8 cellular contexts compared by ENCODE assay signal in the genomic region with DNA sequence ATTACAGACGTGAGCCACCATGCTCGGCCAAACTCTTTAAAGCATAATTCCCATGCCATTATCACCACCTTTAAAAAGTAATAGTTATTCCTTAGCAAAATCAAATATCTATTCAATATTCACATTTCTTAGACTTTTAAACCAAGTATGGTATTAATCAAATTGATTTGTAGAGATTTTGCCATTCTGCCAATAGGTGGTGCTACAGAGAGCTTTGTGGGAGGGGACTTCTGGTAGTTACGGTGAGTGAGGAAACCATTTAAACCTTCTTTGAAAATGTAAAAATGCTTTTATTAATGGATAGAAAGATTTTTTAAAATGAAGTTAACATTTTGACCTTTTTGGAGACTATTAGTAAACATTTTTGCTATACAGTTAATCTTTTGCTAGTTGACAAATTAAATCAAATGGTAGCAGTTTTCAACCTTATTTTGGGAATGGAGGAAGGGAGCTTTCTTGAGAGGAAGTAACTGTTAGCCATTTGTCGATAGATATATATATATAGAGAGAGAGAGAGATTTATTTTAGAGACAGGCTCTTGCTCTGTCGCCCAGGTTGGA. TPM values are rescaled to one million over a fixed set of nuclear protein-coding genes. Genes with fewer than 3 reads are reported as not detected.
DNase-seq lines count a peak whose midpoint lies in the region; ATAC-seq lines count a peak whose summit lies in the region.

No MANE protein-coding gene starts in this region.

- H3K27me3 Mint-ChIP-seq in activated naive CD4-positive, alpha-beta T cell treated with anti-CD3 and anti-CD28 coated beads for 36 hours (ENCODE audit: low read depth), result no peaks in the 10 kb centered on the region
- no peaks in the 10 kb centered on the region for H3K27me3 Mint-ChIP-seq in stimulated activated naive B cell treated with anti-CD40 and anti-IgM and Interleukin-4, amounts not matched to agents 10 μg/mL and 1 μg/mL and 100 μg/mL, for 72 hours

- CTCF ChIA-PET in activated naive CD4-positive, alpha-beta T cell treated with anti-CD3 and anti-CD28 coated beads for 36 hours (lab: Charles Lee), result interaction anchor here (0.6 to 1.8 kb wide), 17 partner anchors 8 to 1084 kb away, joined by 3 to 8 read pairs (median 4); no protein-coding TSS in a partner anchor

- H3K4me1 Mint-ChIP-seq in activated naive CD4-positive, alpha-beta T cell treated with anti-CD3 and anti-CD28 coated beads for 36 hours (ENCODE audit: low read depth), result peaks cover 5% of the 10 kb centered on the region
- H3K4me1 Mint-ChIP-seq in stimulated activated naive B cell treated with anti-CD40 and anti-IgM and Interleukin-4, amounts not matched to agents 10 μg/mL and 1 μg/mL and 100 μg/mL, for 72 hours, result no peaks in the 10 kb centered on the region

- ATAC-seq in HG02623 (IDR thresholded peaks at IDR 0.05; ENCODE audit: unreplicated experiment), result peak; percentile 50
- peak; percentile 51 to 56 for ATAC-seq in stimulated activated naive B cell treated with anti-CD40 and anti-IgM and Interleukin-4, amounts not matched to agents 10 μg/mL and 1 μg/mL and 100 μg/mL, for 72 hours (replicated peaks)

- intact Hi-C loops in activated naive CD4-positive, alpha-beta T cell treated with anti-CD3 and anti-CD28 coated beads for 36 hours (cut with micrococcal nuclease), result no loop called here

- no peak overlapping the region for H3K4me3 Mint-ChIP-seq in activated naive CD4-positive, alpha-beta T cell treated with anti-CD3 and anti-CD28 coated beads for 36 hours
- no peak overlapping the region for H3K4me3 Mint-ChIP-seq in stimulated activated naive B cell treated with anti-CD40 and anti-IgM and Interleukin-4, amounts not matched to agents 10 μg/mL and 1 μg/mL and 100 μg/mL, for 72 hours

- peak; percentile 38 for DNase-seq in activated naive CD4-positive, alpha-beta T cell treated with anti-CD3 and anti-CD28 coated beads for 36 hours
- DNase-seq in activated naive CD4-positive, alpha-beta T cell (lab: John Stamatoyannopoulos, UW), result no peak
- peak; percentile 64 for DNase-seq in SK-MEL-5 (ENCODE audit: low read depth, low spot score)
- DNase-seq in fibroblast of gingiva (ENCODE audit: low read depth), result peak; percentile 15
- no peak for DNase-seq in stimulated activated naive B cell treated with anti-CD40 and anti-IgM and Interleukin-4, amounts not matched to agents 10 μg/mL and 1 μg/mL and 100 μg/mL, for 72 hours
- no peak for DNase-seq in DMS114 treated with DMSO at 0.1 percent for 48 hours (lab: John Stamatoyannopoulos, UW; ENCODE audit: unreplicated experiment)
- DNase-seq in middle frontal gyrus (ENCODE audit: extremely low spot score, low spot score), result no peak

- H3K27ac Mint-ChIP-seq in activated naive CD4-positive, alpha-beta T cell treated with anti-CD3 and anti-CD28 coated beads for 36 hours, result no peak overlapping the region
- no peak overlapping the region for H3K27ac Mint-ChIP-seq in stimulated activated naive B cell treated with anti-CD40 and anti-IgM and Interleukin-4, amounts not matched to agents 10 μg/mL and 1 μg/mL and 100 μg/mL, for 72 hours

- in situ Hi-C loops in SK-MEL-5 (cut with HindIII; ENCODE audit: low pct_unique_long_range_greater_than_20kb, low sequenced_read_pairs), result no loop called here

- H3K9me3 Mint-ChIP-seq in activated naive CD4-positive, alpha-beta T cell treated with anti-CD3 and anti-CD28 coated beads for 36 hours, result no peaks in the 10 kb centered on the region
- H3K9me3 Mint-ChIP-seq in stimulated activated naive B cell treated with anti-CD40 and anti-IgM and Interleukin-4, amounts not matched to agents 10 μg/mL and 1 μg/mL and 100 μg/mL, for 72 hours, result no peaks in the 10 kb centered on the region

- H3K36me3 Mint-ChIP-seq in activated naive CD4-positive, alpha-beta T cell treated with anti-CD3 and anti-CD28 coated beads for 36 hours (ENCODE audit: low read depth), result peaks cover 21% of the 10 kb centered on the region
- peaks cover 23 to 34% of the 10 kb centered on the region in 2 donors for H3K36me3 Mint-ChIP-seq in stimulated activated naive B cell treated with anti-CD40 and anti-IgM and Interleukin-4, amounts not matched to agents 10 μg/mL and 1 μg/mL and 100 μg/mL, for 72 hours

RNA-seq across cellular contexts. Expression of gene IARS2, which starts 19.3 kb away (rescaled TPM):
- total RNA-seq in activated naive CD4-positive, alpha-beta T cell treated with anti-CD3 and anti-CD28 coated beads for 36 hours, result 10 to 100 TPM; 59.7 to 60.3 TPM
- total RNA-seq in SK-MEL-5 (2014; rRNA removed; shearing (Covaris generic)), result 157 and 158 TPM in 2 replicates
- polyA plus RNA-seq in SK-MEL-5 (2015; cell fraction: cytosol; rRNA removed), result 94.9 and 118 TPM in 2 replicates
- polyA plus RNA-seq in SK-MEL-5 (2015; cell fraction: nucleus; rRNA removed), result 27.6 and 47.7 TPM in 2 replicates

RNA-seq across cellular contexts. Expression of gene BPNT1, which starts 23.6 kb away (rescaled TPM):
- total RNA-seq in activated naive CD4-positive, alpha-beta T cell treated with anti-CD3 and anti-CD28 coated beads for 36 hours, result 10 to 100 TPM; 18.5 to 21.3 TPM
- 30.1 and 33.4 TPM in 2 replicates for total RNA-seq in SK-MEL-5 (2014; rRNA removed; shearing (Covaris generic))
- 19.4 and 21.4 TPM in 2 replicates for polyA plus RNA-seq in SK-MEL-5 (2015; cell fraction: cytosol; rRNA removed)
- polyA plus RNA-seq in SK-MEL-5 (2015; cell fraction: nucleus; rRNA removed), result 8.5 and 25.6 TPM in 2 replicates

Comparison
In these comparisons a context has a peak if more than half of its experiments do, and no peak if none do; other contexts are left out.
1. DNase-seq: peak in activated naive CD4-positive, alpha-beta T cell treated with anti-CD3 and anti-CD28 coated beads for 36 hours (single experiment), SK-MEL-5 (single experiment) and fibroblast of gingiva (single experiment); none in activated naive CD4-positive, alpha-beta T cell (0 of 4), stimulated activated naive B cell treated with anti-CD40 and anti-IgM and Interleukin-4, amounts not matched to agents 10 μg/mL and 1 μg/mL and 100 μg/mL, for 72 hours (single experiment), DMS114 treated with DMSO at 0.1 percent for 48 hours (single experiment) and middle frontal gyrus (single experiment).